17 cellular contexts compared by ENCODE assay signal in the genomic region with DNA sequence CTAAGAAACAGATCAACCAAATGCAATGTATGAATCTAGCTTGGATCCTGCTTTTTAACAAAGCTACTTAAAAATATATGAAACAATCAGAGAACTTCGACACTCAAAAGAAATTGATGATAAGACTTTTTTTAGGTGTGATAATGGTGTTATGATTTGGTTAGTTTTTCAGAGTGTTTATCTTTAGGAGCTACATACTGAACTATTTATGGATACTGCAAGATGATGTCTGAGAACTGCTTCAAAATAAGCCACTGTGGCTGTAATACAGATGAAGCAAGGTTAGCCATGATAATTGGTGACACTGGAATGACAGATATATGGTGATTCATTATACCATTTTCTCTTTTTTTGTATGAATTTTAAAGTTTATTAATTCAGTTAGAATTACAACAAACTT.
"Had no signal": no experiment of that assay in that cellular context is flagged by ENCODE, and none has a peak within 500 bp of the region (broad histone marks: within the 10 kb centered on the region; RNA-seq: fewer than 3 reads in every experiment).

No MANE protein-coding gene starts in this region.

- ATAC-seq: activated CD4-positive, CD25-positive, alpha-beta regulatory T cell treated with anti-CD3 and anti-CD28 coated beads, Interleukin-2, amount 50 U/mL, for 24 hours; activated CD8-positive, alpha-beta T cell treated with anti-CD3 and anti-CD28 coated beads, Interleukin-2, amount 10 ng/mL, durations not matched to agents 7 days and 5 days; effector memory CD8-positive, alpha-beta T cell; natural killer cell had no signal

- H3K4me3 ChIP-seq: ascending aorta, skin epidermis, transverse colon, uterus had no signal

- H3K9me3 ChIP-seq: ascending aorta, neutrophil, transverse colon, uterus had no signal

- H2AFZ ChIP-seq: parathyroid adenoma had no signal

- DNase-seq: activated CD4-positive, alpha-beta T cell treated with anti-CD3 and anti-CD28 coated beads, Interleukin-2, amount 10 ng/mL, durations not matched to agents 7 days and 5 days; activated CD8-positive, alpha-beta T cell treated with anti-CD3 and anti-CD28 coated beads, Interleukin-2, amount 10 ng/mL, durations not matched to agents 7 days and 5 days; activated naive CD4-positive, alpha-beta T cell treated with anti-CD3 and anti-CD28 coated beads, Interleukin-2, amount 10 ng/mL, durations not matched to agents 7 days and 5 days; activated T-cell treated with anti-CD3 and anti-CD28 coated beads, Interleukin-2, amount 50 U/mL, for 24 hours; effector memory CD8-positive, alpha-beta T cell; foreskin fibroblast; glutamatergic neuron; mesenchymal stem cell; natural killer cell; T1000; transverse colon; uterus had no signal

- H3K27ac ChIP-seq: neutrophil, parathyroid adenoma had no signal

- H3K27me3 ChIP-seq: ascending aorta, neutrophil, transverse colon, uterus had no signal

- H3K36me3 ChIP-seq: ascending aorta, neutrophil, uterus had no signal

- H3K9ac ChIP-seq: parathyroid adenoma had no signal

- H3K4me1 ChIP-seq: uterus had no signal
